8 cellular contexts compared by ENCODE assay signal in the genomic region with DNA sequence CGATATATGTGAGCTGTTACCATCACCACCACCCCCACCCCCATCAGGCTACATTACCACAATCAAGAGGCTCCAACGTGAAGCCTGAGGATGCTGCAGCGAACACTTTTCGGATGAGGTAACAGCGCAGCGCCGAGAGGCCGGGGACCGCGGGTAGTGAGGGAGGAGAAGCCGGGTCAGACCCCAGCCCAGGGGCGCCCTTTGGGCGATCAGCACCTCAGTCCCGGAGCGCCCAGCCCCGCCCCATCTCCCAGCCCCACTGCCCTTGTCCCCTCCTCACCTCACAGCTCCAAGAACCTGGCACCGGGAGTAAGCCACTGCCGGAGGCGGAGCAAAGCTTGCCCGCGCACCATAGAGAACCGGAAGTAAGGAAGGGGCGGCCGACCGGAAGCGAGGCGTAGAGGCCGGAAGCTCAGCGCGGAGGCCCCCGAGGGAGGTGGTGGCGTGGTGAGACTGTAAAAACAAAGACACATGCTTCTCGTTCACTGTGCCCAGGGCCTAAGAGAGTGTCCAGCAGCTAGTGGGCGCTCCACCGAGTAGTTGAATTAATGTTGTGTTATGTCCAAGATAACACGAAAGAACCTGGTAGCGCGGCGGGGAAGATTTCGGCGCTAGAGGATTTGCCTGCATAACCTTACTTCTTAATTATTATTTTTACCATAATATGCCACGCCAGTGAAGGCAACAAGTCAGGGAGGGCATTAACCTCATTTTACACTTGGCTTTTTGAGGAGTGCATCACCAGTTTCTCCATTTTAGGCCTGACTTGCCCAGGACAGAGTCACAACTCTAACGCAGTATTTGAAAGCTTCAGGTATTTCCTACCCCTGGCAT. TPM values are rescaled to one million over a fixed set of nuclear protein-coding genes. Genes with fewer than 3 reads are reported as not detected.
DNase-seq lines count a peak whose midpoint lies in the region; ATAC-seq, FAIRE-seq and TF ChIP-seq lines count a peak whose summit lies in the region.

Gene THOC5, minus strand, starts transcription at position 367 of the 834 bp plus-strand sequence. CDS start 4,610 bp downstream, outside the sequence.

- no peak for FAIRE-seq in A549 (lab: Jason Lieb, UNC)
- peak; percentile 22 for FAIRE-seq in TTC549 (lab: Jason Lieb, UNC)

- intact Hi-C loops in body of pancreas (cut with DNase I) = no loop called here
- intact Hi-C loops in sigmoid colon (cut with DNase I) = loop anchor here (1.0 kb wide), 1 partner anchor 50 kb away; the partner anchor contains the start of gene NF2

- H3K4me3 ChIP-seq in A549 (peak within 1 kb of the TSS; percentile 83), body of pancreas (peak within 1 kb of the TSS; percentile 23 to 90), sigmoid colon (peak within 1 kb of the TSS; percentile 70 to 93 (median 78))

- H3K27me3 ChIP-seq in body of pancreas = no peaks in the 10 kb centered on the region
- no peaks in the 10 kb centered on the region for H3K27me3 ChIP-seq in sigmoid colon

- peaks cover 0 to 10% of the 10 kb centered on the region in 2 donors for H3K36me3 ChIP-seq in body of pancreas (replicated peaks in 1 of 2; ENCODE audit: insufficient read depth in 1 of 2, low read depth in 2 of 2)
- peaks cover 13 to 43% (median 19%) of the 10 kb centered on the region in 4 donors for H3K36me3 ChIP-seq in sigmoid colon

- DNase-seq in A549 (ENCODE audit: low read depth in 1 of 2, low spot score in 1 of 2) (peak; percentile 88 to 95), NCI-H2107 treated with DMSO at 0.1 percent for 48 hours (lab: John Stamatoyannopoulos, UW; ENCODE audit: unreplicated experiment) (peak; percentile 93), body of pancreas (peak; percentile 93 to 96 (median 94)), iPS DF 19.7 (ENCODE audit: low read depth, low spot score) (peak; percentile 87), sigmoid colon (peak; percentile 97)

- H3K27ac ChIP-seq in A549 = peak within 1 kb of the TSS; percentile 79 to 95
- peak within 1 kb of the TSS; percentile 42 to 85 (median 58) for H3K27ac ChIP-seq in body of pancreas
- H3K27ac ChIP-seq in sigmoid colon = peak within 1 kb of the TSS; percentile 82 to 89 (median 86)

- 1% methylated on average over 25 of the region's 43 CpGs for WGBS in A549 (ENCODE audit: missing lambda C conversion rate)
- WGBS in body of pancreas, 2 donors = 1% methylated on average over 22 to 43 of the region's 43 CpGs
- 1% methylated on average over 43 of the region's 43 CpGs for WGBS in sigmoid colon, 2 donors

- CTCF ChIA-PET in A549 (lab: Yijun Ruan, JAX) = interaction anchor here (0.6 to 2.6 kb wide), 19 partner anchors 9 to 451 kb away, joined by 3 to 20 read pairs (median 4); no protein-coding TSS in a partner anchor

- TF ChIP-seq POLR2A in A549 (IDR thresholded peaks at IDR 0.05; ENCODE audit: low read length) (peak; percentile 66), GM18526 (IDR thresholded peaks at IDR 0.05; ENCODE audit: extremely low read depth, insufficient read length) (peak; percentile 83), body of pancreas (IDR thresholded peaks at IDR 0.05) (peak in 2 of 3 donors; percentile 73 to 83), sigmoid colon (IDR thresholded peaks at IDR 0.05) (peak in 1 of 2 donors; percentile 15)

- POLR2A ChIA-PET in A549 (lab: Yijun Ruan, JAX) = interaction anchor here (0.5 to 1.0 kb wide), 8 partner anchors 27 to 536 kb away, joined by 3 to 6 read pairs (median 4); partner anchors contain the start of genes AP1B1 and NIPSNAP1

- TF ChIP-seq CTCF in A549 (IDR thresholded peaks at IDR 0.05) (peak; percentile 59), body of pancreas (IDR thresholded peaks at IDR 0.05) (peak; percentile 43 to 95 (median 85)), sigmoid colon (IDR thresholded peaks at IDR 0.05) (peak in 3 of 4 experiments; percentile 46 to 60 (median 59))

- H3K9me3 ChIP-seq in A549 (no peaks in the 10 kb centered on the region), body of pancreas (no peaks in the 10 kb centered on the region), sigmoid colon (no peaks in the 10 kb centered on the region)

- TF ChIP-seq RAD21 in A549 (conservative IDR thresholded peaks at IDR 0.05 in 1 of 2, IDR thresholded peaks at IDR 0.05 in 1 of 2) = peak; percentile 20 to 29; a peak in 2 of 5 replicates

- TF ChIP-seq EP300 in A549 (IDR thresholded peaks at IDR 0.05) (no peak), sigmoid colon (IDR thresholded peaks at IDR 0.05) (no peak)

- H3K4me2 ChIP-seq in A549 = peak within 1 kb of the TSS; percentile 66

- H3K4me1 ChIP-seq in A549 = peaks cover 11% of the 10 kb centered on the region
- H3K4me1 ChIP-seq in body of pancreas = peaks cover 7% of the 10 kb centered on the region
- H3K4me1 ChIP-seq in sigmoid colon = peaks cover 0 to 14% (median 11%) of the 10 kb centered on the region in 4 donors

- ATAC-seq in A549 (peak; percentile 100), HG03066 (IDR thresholded peaks at IDR 0.05; ENCODE audit: low read depth, unreplicated experiment) (peak; percentile 98), body of pancreas (peak; percentile 99)

TF ChIP-seq in A549, 52 proteins besides CTCF, POLR2A, EP300 and RAD21 (continues in another document):
- no peak; the same call in 1 of the 2 replicates for TF ChIP-seq SREBF2 (IDR thresholded peaks at IDR 0.05)
- no peak for TF ChIP-seq RFX5 (IDR thresholded peaks at IDR 0.05)
- no peak for TF ChIP-seq CBX8 (IDR thresholded peaks at IDR 0.05)
- TF ChIP-seq ZSCAN20 (CRISPR knock-in tag; IDR thresholded peaks at IDR 0.05) = no peak
- TF ChIP-seq ELK1 (IDR thresholded peaks at IDR 0.05; ENCODE audit: low read depth, low read length) = no peak
- TF ChIP-seq BHLHE40 (IDR thresholded peaks at IDR 0.05; ENCODE audit: low read depth, low read length) = no peak
- TF ChIP-seq TFCP2L1 (CRISPR knock-in tag; IDR thresholded peaks at IDR 0.05) = no peak
- TF ChIP-seq JUNB (IDR thresholded peaks at IDR 0.05) = no peak
- TF ChIP-seq, protein P1, sequence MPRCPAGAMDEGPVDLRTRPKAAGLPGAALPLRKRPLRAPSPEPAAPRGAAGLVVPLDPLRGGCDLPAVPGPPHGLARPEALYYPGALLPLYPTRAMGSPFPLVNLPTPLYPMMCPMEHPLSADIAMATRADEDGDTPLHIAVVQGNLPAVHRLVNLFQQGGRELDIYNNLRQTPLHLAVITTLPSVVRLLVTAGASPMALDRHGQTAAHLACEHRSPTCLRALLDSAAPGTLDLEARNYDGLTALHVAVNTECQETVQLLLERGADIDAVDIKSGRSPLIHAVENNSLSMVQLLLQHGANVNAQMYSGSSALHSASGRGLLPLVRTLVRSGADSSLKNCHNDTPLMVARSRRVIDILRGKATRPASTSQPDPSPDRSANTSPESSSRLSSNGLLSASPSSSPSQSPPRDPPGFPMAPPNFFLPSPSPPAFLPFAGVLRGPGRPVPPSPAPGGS (IDR thresholded peaks at IDR 0.05) = peak; percentile 33; the same call in 1 of the 3 replicates
- no peak for TF ChIP-seq MAFK (IDR thresholded peaks at IDR 0.05; ENCODE audit: partially characterized antibody)
- no peak for TF ChIP-seq TP53 (CRISPR knock-in tag; IDR thresholded peaks at IDR 0.05)
- TF ChIP-seq JUN (IDR thresholded peaks at IDR 0.05) = peak; percentile 64 to 83; a peak in 3 of 5 replicates
- TF ChIP-seq HMGXB4 (CRISPR knock-in tag; IDR thresholded peaks at IDR 0.05; ENCODE audit: borderline replicate concordance) = no peak
- no peak for TF ChIP-seq FOXS1 (CRISPR knock-in tag; IDR thresholded peaks at IDR 0.05)
- TF ChIP-seq HDAC2 (IDR thresholded peaks at IDR 0.05) = no peak
- TF ChIP-seq HOXA7 (CRISPR knock-in tag; IDR thresholded peaks at IDR 0.05) = no peak
- TF ChIP-seq USF2 (IDR thresholded peaks at IDR 0.05) = no peak
- TF ChIP-seq MAX (IDR thresholded peaks at IDR 0.05) = peak; percentile 97

RNA-seq across cellular contexts. Expression of gene THOC5, which starts in this region (rescaled TPM):
- polyA plus RNA-seq in A549 (2011; rRNA removed) (34.4 and 43.3 TPM in 2 replicates), A549 (2017; fragmentation: RNase III; extraction: RNeasy Plus Mini Kit Qiagen cat#74134 plus additional on column Dnase treatment) (23.4 to 24.1 TPM (median 23.5 TPM) in 3 replicates), sigmoid colon (10 to 100 TPM; 12.0 to 23.0 (median 16.2) TPM)
- polyA plus RNA-seq in A549 (2012; cell fraction: cytosol; rRNA removed) = 30.4 and 34.1 TPM in 2 replicates
- 40.0 and 41.7 TPM in 2 replicates for polyA plus RNA-seq in A549 (2012; cell fraction: nucleus; rRNA removed)
- polyA minus RNA-seq in A549 (2011; rRNA and poly(A)+ RNA removed) = 60.7 and 67.9 TPM in 2 replicates
- total RNA-seq in body of pancreas (10 to 100 TPM; 20.0 to 29.0 TPM), sigmoid colon (10 to 100 TPM; 50.1 to 72.2 (median 66.5) TPM)

Comparison
In these comparisons a context has a peak if more than half of its experiments do, and no peak if none do; other contexts are left out.
1. Peak in every context shown above with its lines: DNase-seq, ATAC-seq, H3K4me3 ChIP-seq and H3K27ac ChIP-seq.